21 cellular contexts compared by ENCODE assay signal in genomic region chr2:126781806-126782205, GRCh38.
"Had no signal": no experiment of that assay in that cellular context is flagged by ENCODE, and none has a peak within 500 bp of the region (broad histone marks: within the 10 kb centered on the region; RNA-seq: fewer than 3 reads in every experiment).

No MANE protein-coding gene starts in this region.

- FAIRE-seq: astrocyte had no signal

- DNase-seq: activated CD4-positive, alpha-beta memory T cell treated with anti-CD3 and anti-CD28 coated beads for 36 hours; activated CD4-positive, alpha-beta T cell treated with anti-CD3 and anti-CD28 coated beads, Interleukin-2, amount 10 ng/mL, durations not matched to agents 7 days and 5 days; activated CD4-positive, CD25-positive, alpha-beta regulatory T cell; activated CD8-positive, alpha-beta memory T cell treated with anti-CD3 and anti-CD28 coated beads for 24 hours; activated T-cell treated with anti-CD3 and anti-CD28 coated beads, Interleukin-2, amount 50 U/mL, for 4 hours; amygdala; MG63; MV-4-11; NCI-H1092 treated with DMSO at 0.1 percent for 48 hours; NCI-H1417 treated with DMSO at 0.1 percent for 48 hours; NCI-H1694; NCI-H2081 treated with DMSO at 0.1 percent for 48 hours; NCI-H2227 treated with DMSO at 0.1 percent for 48 hours; NCI-H446 treated with DMSO at 0.1 percent for 48 hours; NCI-H526 treated with DMSO at 0.1 percent for 48 hours; Peyer's patch; Right ventricle myocardium superior; SJCRH30; SK-N-SH; T-helper 1 cell had no signal
